11 cellular contexts compared by ENCODE assay signal in the genomic region with DNA sequence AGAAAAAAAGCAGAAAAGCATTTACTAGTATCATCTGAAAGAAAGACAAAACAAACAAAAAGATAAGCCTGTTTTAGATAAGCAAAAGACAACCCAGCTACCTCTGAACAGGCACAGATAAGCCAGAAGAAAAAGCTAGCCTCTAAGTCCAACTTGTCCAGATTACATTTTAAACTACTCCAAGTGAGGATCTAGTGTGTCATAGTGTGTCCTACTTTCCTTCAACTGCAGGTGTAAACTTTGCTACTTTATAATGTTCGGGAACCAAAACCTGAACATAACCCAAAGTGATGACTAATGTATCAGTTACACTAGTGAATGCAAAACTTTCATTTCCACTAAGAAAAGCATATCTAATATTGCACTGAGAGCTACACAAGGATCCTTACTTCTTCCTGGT. TPM values are rescaled to one million over a fixed set of nuclear protein-coding genes. Genes with fewer than 3 reads are reported as not detected.
DNase-seq lines count a peak whose midpoint lies in the region; ATAC-seq and TF ChIP-seq lines count a peak whose summit lies in the region.
"Had no signal": no experiment of that assay in that cellular context is flagged by ENCODE, and none has a peak within 500 bp of the region (broad histone marks: within the 10 kb centered on the region; RNA-seq: fewer than 3 reads in every experiment).

No MANE protein-coding gene starts in this region.

- intact Hi-C loops in left colon (cut with DNase I, micrococcal nuclease) (no loop called here), heart right ventricle (cut with DNase I) (loop anchor here in 1 of 10 donors (10.0 kb wide), 1 partner anchor 117 kb away; the partner anchor contains the start of gene BCAS4), vagina (cut with DNase I) (no loop called here)

- H3K27me3 Mint-ChIP-seq in immature natural killer cell (ENCODE audit: low read depth in 3 of 3) = peaks cover 0 to 3% (median 0%) of the 10 kb centered on the region in 3 donors

- no peaks in the 10 kb centered on the region for H3K27me3 ChIP-seq in KMS-11 (ENCODE audit: insufficient read depth, low read depth)
- no peaks in the 10 kb centered on the region for H3K27me3 ChIP-seq in heart right ventricle
- no peaks in the 10 kb centered on the region for H3K27me3 ChIP-seq in vagina

- 64 to 66% methylated on average over 1 of the region's 1 CpG for WGBS in heart right ventricle, 2 donors

- H3K27ac ChIP-seq in KMS-11 (peak overlapping the region; percentile 6; the same call in 1 of the 2 replicates), heart right ventricle (no peak overlapping the region), vagina (no peak overlapping the region)
- H3K27ac ChIP-seq: prostate gland had no signal

- TF ChIP-seq CTCF in GM13976 (IDR thresholded peaks at IDR 0.05; ENCODE audit: borderline replicate concordance, control extremely low read depth, extremely low read depth, insufficient read depth, missing control alignments) (no peak), KMS-11 (conservative IDR thresholded peaks at IDR 0.05; ENCODE audit: low read depth, low read length) (no peak), heart right ventricle (IDR thresholded peaks at IDR 0.05) (no peak), vagina (IDR thresholded peaks at IDR 0.05) (no peak)

- no peaks in the 10 kb centered on the region for H3K36me3 Mint-ChIP-seq in immature natural killer cell

- H3K4me3 Mint-ChIP-seq in immature natural killer cell = no peak overlapping the region

- H4K20me1 ChIP-seq in KMS-11 (ENCODE audit: insufficient read depth) = peaks cover 73% of the 10 kb centered on the region

- peaks cover 72 to 91% of the 10 kb centered on the region in 2 donors for H3K4me1 Mint-ChIP-seq in immature natural killer cell

- H3K4me2 ChIP-seq in KMS-11 = peak overlapping the region; percentile 47

- no peak overlapping the region for H2AFZ ChIP-seq in KMS-11 (ENCODE audit: low read depth)

- H3K27ac Mint-ChIP-seq in immature natural killer cell = peak overlapping the region; percentile 14 to 85 (median 54)

- peaks cover 99% of the 10 kb centered on the region for H3K79me2 ChIP-seq in KMS-11 (ENCODE audit: insufficient read depth, low read depth)

- no peak overlapping the region for H3K9ac ChIP-seq in KMS-11

- no peak for TF ChIP-seq POLR2A in vagina (IDR thresholded peaks at IDR 0.05)

- H3K9me3 ChIP-seq in heart right ventricle (no peaks in the 10 kb centered on the region), vagina (no peaks in the 10 kb centered on the region)
- H3K9me3 ChIP-seq: prostate gland had no signal

- H3K4me1 ChIP-seq in KMS-11 (ENCODE audit: low read depth, poor library complexity, severe bottlenecking) = peaks cover 68% of the 10 kb centered on the region
- H3K4me1 ChIP-seq in heart right ventricle = peaks cover 7 to 88% (median 51%) of the 10 kb centered on the region in 9 donors
- H3K4me1 ChIP-seq in vagina = peaks cover 79% of the 10 kb centered on the region
- H3K4me1 ChIP-seq: prostate gland had no signal

- no peaks in the 10 kb centered on the region for H3K9me3 Mint-ChIP-seq in immature natural killer cell

- ATAC-seq in GM21786 (IDR thresholded peaks at IDR 0.05; ENCODE audit: unreplicated experiment) (peak; percentile 71), left colon (no peak), heart right ventricle (no peak)

- H3K36me3 ChIP-seq in KMS-11 (ENCODE audit: insufficient read depth) (peaks cover 6% of the 10 kb centered on the region; the same call in 1 of the 2 replicates), heart right ventricle (peaks cover 0 to 7% (median 0%) of the 10 kb centered on the region in 9 donors), vagina (no peaks in the 10 kb centered on the region)
- H3K36me3 ChIP-seq: prostate gland had no signal

- no peak overlapping the region for H3K4me3 ChIP-seq in KMS-11 (IDR thresholded peaks at IDR 0.05; ENCODE audit: insufficient read depth, low read depth, low read length)
- H3K4me3 ChIP-seq in heart right ventricle = no peak overlapping the region
- no peak overlapping the region for H3K4me3 ChIP-seq in vagina
- H3K4me3 ChIP-seq: prostate gland had no signal

- in situ Hi-C loops in GM13976 (cut with MboI; ENCODE audit: low sequenced_read_pairs, unreplicated experiment) = no loop called here

- peak; percentile 33 for DNase-seq in GM13976 (ENCODE audit: low spot score)
- no peak for DNase-seq in immature natural killer cell
- no peak for DNase-seq in left colon
- DNase-seq in NCI-H187 treated with DMSO at 0.1 percent for 48 hours (lab: John Stamatoyannopoulos, UW) = no peak
- no peak for DNase-seq in heart right ventricle
- DNase-seq in vagina (ENCODE audit: extremely low spot score in 2 of 2) = no peak
- DNase-seq: amygdala, kidney glomerular epithelial cell had no signal

RNA-seq across cellular contexts. Expression of gene ADNP, which starts 19.5 kb away (rescaled TPM):
- polyA plus RNA-seq in immature natural killer cell (1 to 10 TPM; 3.0 to 8.4 (median 3.8) TPM), heart right ventricle (10 to 100 TPM; 14.6 to 27.8 TPM)
- total RNA-seq in left colon (10 to 100 TPM; 52.5 to 54.2 TPM), heart right ventricle (10 to 100 TPM; 30.9 to 46.1 (median 38.6) TPM), vagina (51.6 TPM)

RNA-seq across cellular contexts. Expression of gene DPM1, which starts 46.6 kb away (rescaled TPM):
- polyA plus RNA-seq in immature natural killer cell (10 to 100 TPM; 46.6 to 61.8 (median 52.8) TPM), heart right ventricle (10 to 100 TPM; 29.4 to 44.6 TPM)
- total RNA-seq in left colon (10 to 100 TPM; 33.1 to 34.1 TPM), heart right ventricle (10 to 100 TPM; 35.4 to 52.8 (median 49.9) TPM), vagina (21.1 TPM)

RNA-seq across cellular contexts. Expression of gene MOCS3, which starts 46.9 kb away (rescaled TPM):
- polyA plus RNA-seq in immature natural killer cell (1 to 10 TPM; 2.9 to 3.7 (median 3.1) TPM), heart right ventricle (1 to 10 TPM in 1 of 2 donors, under 1 TPM in 1; 0.95 to 1.7 TPM)
- total RNA-seq in left colon (1 to 10 TPM; 3.7 to 4.0 TPM), heart right ventricle (1 to 10 TPM; 2.3 to 3.2 (median 2.6) TPM), vagina (3.2 TPM)
